Comparison of ENCODE assay signal across 25 cellular contexts in the genomic region with DNA sequence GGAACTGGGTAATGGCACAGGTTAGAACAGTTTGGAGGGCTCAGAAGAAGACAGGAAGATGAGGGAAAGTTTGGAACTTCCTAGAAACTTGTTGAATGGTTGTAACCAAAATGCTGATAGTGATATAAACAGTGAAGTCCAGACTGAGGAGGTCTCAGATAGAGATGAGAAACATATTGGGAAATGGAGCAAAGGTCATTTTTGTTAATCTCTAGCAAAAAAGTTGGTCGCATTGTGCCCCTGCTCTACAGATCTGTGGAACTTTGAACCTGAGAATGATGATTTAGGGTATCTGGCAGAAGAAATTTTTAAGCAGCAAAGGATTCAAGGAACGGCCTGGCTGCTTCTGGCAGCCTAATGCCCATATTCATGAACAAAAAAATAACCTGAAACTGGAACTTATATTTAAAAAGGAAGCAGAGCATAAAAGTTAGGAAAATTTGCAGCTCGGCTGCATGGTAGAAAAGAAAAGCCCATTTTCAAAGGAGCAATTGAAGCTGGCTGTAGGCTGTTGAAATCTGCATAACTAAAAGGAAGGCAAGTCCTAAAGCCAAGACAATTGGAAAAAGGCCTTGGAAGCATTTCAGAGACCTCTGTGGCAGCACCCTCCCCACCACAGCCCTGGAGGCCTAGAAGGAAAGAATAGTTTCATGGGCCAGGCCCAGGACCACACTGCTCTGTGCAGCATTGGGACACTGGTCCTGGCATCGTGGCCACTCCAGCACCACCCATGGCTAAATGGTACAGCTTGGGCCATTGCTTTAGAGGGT.
A peak's percentile ranks its signal among the peaks of the same experiment; 100 is the strongest.
DNase-seq lines count a peak whose midpoint lies in the region; ATAC-seq, FAIRE-seq and TF ChIP-seq lines count a peak whose summit lies in the region.
"Had no signal": no experiment of that assay in that cellular context is flagged by ENCODE, and none has a peak within 500 bp of the region (broad histone marks: within the 10 kb centered on the region; RNA-seq: fewer than 3 reads in every experiment).

No MANE protein-coding gene starts in this region.

- ATAC-seq in HepG2 (no peak), GM19397 (IDR thresholded peaks at IDR 0.05; ENCODE audit: unreplicated experiment) (no peak)
- ATAC-seq: A549, GM12878 had no signal

- H3K4me1 ChIP-seq in breast epithelium (no peaks in the 10 kb centered on the region), HAP-1 (peaks cover 24% of the 10 kb centered on the region), HepG2 (ENCODE audit: insufficient read depth, low read length) (no peaks in the 10 kb centered on the region)
- H3K4me1 ChIP-seq: A549, BE2C had no signal

- FAIRE-seq in HepG2 (lab: Jason Lieb, UNC), result no peak
- FAIRE-seq: A549, D721Med, GM12878, GM19239, H54 had no signal

- no peak overlapping the region for H3K4me2 ChIP-seq in HepG2 (ENCODE audit: low read depth, low read length)
- H3K4me2 ChIP-seq: A549; BLaER1 treated with 17β-estradiol and CSF1 and Interleukin-3, amounts not matched to agents 10 nM and 100 nM had no signal

- POLR2A ChIA-PET in MCF 10A (lab: Yijun Ruan, JAX) (no interaction called here), HepG2 (lab: Yijun Ruan, JAX) (no interaction called here)

- H2AFZ ChIP-seq in HepG2 (ENCODE audit: low read length), result no peak overlapping the region

- no peaks in the 10 kb centered on the region for H4K20me1 ChIP-seq in HepG2 (ENCODE audit: insufficient read depth, low read length)
- H4K20me1 ChIP-seq: BLaER1 treated with 17β-estradiol and CSF1 and Interleukin-3, amounts not matched to agents 10 nM and 100 nM had no signal

- H3K9ac ChIP-seq in HepG2 (ENCODE audit: insufficient read depth, low read depth, low read length), result no peak overlapping the region
- H3K9ac ChIP-seq: BLaER1 treated with 17β-estradiol and CSF1 and Interleukin-3, amounts not matched to agents 10 nM and 100 nM had no signal

- H3K4me3 ChIP-seq in breast epithelium (no peak overlapping the region), HAP-1 (no peak overlapping the region), HepG2 (replicated peaks in 1 of 3; ENCODE audit: insufficient read depth in 1 of 3, low read depth in 2 of 3, low read length in 3 of 3) (no peak overlapping the region)
- H3K4me3 ChIP-seq: A549; BLaER1 treated with 17β-estradiol and CSF1 and Interleukin-3, amounts not matched to agents 10 nM and 100 nM; GM12878 had no signal

- no peak for TF ChIP-seq EP300 in HepG2 (IDR thresholded peaks at IDR 0.05; ENCODE audit: low read depth in 2 of 2, low read length in 2 of 2)
- TF ChIP-seq EP300 in HepG2 (CRISPR knock-in tag; IDR thresholded peaks at IDR 0.05; ENCODE audit: borderline replicate concordance), result no peak

- CTCF ChIA-PET in MCF 10A (lab: Yijun Ruan, JAX) (no interaction called here), HepG2 (lab: Yijun Ruan, JAX; ENCODE audit: low intra/inter-chr PET ratio, low total read pairs) (no interaction called here)

- intact Hi-C loops in MCF 10A (cut with micrococcal nuclease), result no loop called here
- intact Hi-C loops in breast epithelium (cut with DNase I; ENCODE audit: low total_unique reads), result no loop called here
- intact Hi-C loops in HepG2 (cut with micrococcal nuclease; ENCODE audit: unreplicated experiment), result no loop called here

- H3K9me3 Mint-ChIP-seq in MCF 10A (ENCODE audit: unreplicated experiment) (peaks cover 16% of the 10 kb centered on the region), progenitor cell of endocrine pancreas (ENCODE audit: low read depth) (peaks cover 8% of the 10 kb centered on the region)
- H3K9me3 Mint-ChIP-seq: CD8-positive, alpha-beta memory T cell had no signal

- peak overlapping the region; percentile 53 for H3K27ac Mint-ChIP-seq in MCF 10A (ENCODE audit: low read depth, unreplicated experiment)
- no peak overlapping the region for H3K27ac Mint-ChIP-seq in progenitor cell of endocrine pancreas
- H3K27ac Mint-ChIP-seq: CD14-positive monocyte; CD4-positive, alpha-beta T cell; CD8-positive, alpha-beta memory T cell had no signal

- H3K27ac ChIP-seq in breast epithelium (no peak overlapping the region), HepG2 (ENCODE audit: extremely low read length, insufficient read depth, low read length) (no peak overlapping the region)
- H3K27ac ChIP-seq: A549; BLaER1 treated with 17β-estradiol and CSF1 and Interleukin-3, amounts not matched to agents 10 nM and 100 nM had no signal

- no TSS peak for BruUV-seq in MCF 10A (replicated peaks; lab: Mats Ljungman, UMichigan)
- no TSS peak for BruUV-seq in HepG2 (replicated peaks; lab: Mats Ljungman, UMichigan)

- H3K4me3 Mint-ChIP-seq in MCF 10A (ENCODE audit: unreplicated experiment), result no peak overlapping the region
- no peak overlapping the region for H3K4me3 Mint-ChIP-seq in progenitor cell of endocrine pancreas (ENCODE audit: low read depth)
- H3K4me3 Mint-ChIP-seq: CD14-positive monocyte; CD4-positive, alpha-beta T cell; CD8-positive, alpha-beta memory T cell had no signal

- H3K36me3 Mint-ChIP-seq in MCF 10A (ENCODE audit: insufficient read depth, unreplicated experiment), result no peaks in the 10 kb centered on the region
- H3K36me3 Mint-ChIP-seq in progenitor cell of endocrine pancreas (ENCODE audit: insufficient read depth), result no peaks in the 10 kb centered on the region
- H3K36me3 Mint-ChIP-seq: CD14-positive monocyte had no signal

- WGBS in HepG2 (ENCODE audit: low lambda C conversion rate), result 17% methylated on average over 4 of the region's 4 CpGs

- DNase-seq in MCF 10A (ENCODE audit: unreplicated experiment) (no peak), breast epithelium (ENCODE audit: low spot score in 2 of 2) (no peak), HAP-1 (ENCODE audit: low spot score in 2 of 2) (peak; percentile 56 to 74), HepG2 (ENCODE audit: low spot score) (peak; percentile 6), progenitor cell of endocrine pancreas (ENCODE audit: low spot score, unreplicated experiment) (no peak)
- DNase-seq: 8988T; ACHN; AML-193; BE2C; CD4-positive, alpha-beta T cell; CD8-positive, alpha-beta memory T cell; DMS 273 treated with DMSO at 0.1 percent for 48 hours; DMS79; EL; GDM1; GOT3; HCEC 1CT had no signal

- H3K36me3 ChIP-seq in breast epithelium (no peaks in the 10 kb centered on the region), HAP-1 (replicated peaks) (no peaks in the 10 kb centered on the region), HepG2 (replicated peaks in 1 of 2; ENCODE audit: control insufficient read depth in 1 of 2, insufficient read depth in 2 of 2, low read length in 2 of 2) (no peaks in the 10 kb centered on the region)
- H3K36me3 ChIP-seq: BE2C; BLaER1 treated with 17β-estradiol and CSF1 and Interleukin-3, amounts not matched to agents 10 nM and 100 nM had no signal

- TF ChIP-seq POLR2A in breast epithelium (IDR thresholded peaks at IDR 0.05) (no peak), HepG2 (IDR thresholded peaks at IDR 0.05; ENCODE audit: insufficient read depth in 1 of 2, low read depth in 2 of 2, low read length in 2 of 2) (no peak)

- H3K9me3 ChIP-seq in breast epithelium (no peaks in the 10 kb centered on the region), HAP-1 (0 out of 2 replicates have a peak, but pooled peaks cover 3% of the 10 kb centered on the region), HepG2 (ENCODE audit: low read length) (no peaks in the 10 kb centered on the region)
- H3K9me3 ChIP-seq: A549, BE2C had no signal

- no peaks in the 10 kb centered on the region for H3K4me1 Mint-ChIP-seq in MCF 10A (ENCODE audit: insufficient read depth, unreplicated experiment)
- H3K4me1 Mint-ChIP-seq in progenitor cell of endocrine pancreas (ENCODE audit: low read depth), result no peaks in the 10 kb centered on the region
- H3K4me1 Mint-ChIP-seq: CD14-positive monocyte; CD8-positive, alpha-beta memory T cell had no signal

- TF ChIP-seq CTCF in MCF 10A (IDR thresholded peaks at IDR 0.05; ENCODE audit: unreplicated experiment), result no peak
- TF ChIP-seq CTCF in breast epithelium (IDR thresholded peaks at IDR 0.05), result no peak
- TF ChIP-seq CTCF in HepG2 (CRISPR knock-in tag; IDR thresholded peaks at IDR 0.05), result no peak
- no peak for TF ChIP-seq CTCF in progenitor cell of endocrine pancreas (IDR thresholded peaks at IDR 0.05; ENCODE audit: unreplicated experiment)

- H3K79me2 ChIP-seq in HepG2 (ENCODE audit: insufficient read depth, low read length), result no peaks in the 10 kb centered on the region

- H3K27me3 Mint-ChIP-seq in MCF 10A (ENCODE audit: insufficient read depth, unreplicated experiment) (no peaks in the 10 kb centered on the region), progenitor cell of endocrine pancreas (no peaks in the 10 kb centered on the region)
- H3K27me3 Mint-ChIP-seq: CD4-positive, alpha-beta T cell; CD8-positive, alpha-beta memory T cell had no signal

- in situ Hi-C loops in HAP-1 (cut with MboI; ENCODE audit: low sequenced_read_pairs), result no loop called here
- in situ Hi-C loops in HepG2 (cut with HindIII; ENCODE audit: extremely low pct_ligation_motif_present, low pct_unique_long_range_greater_than_20kb), result no loop called here

- H3K27me3 ChIP-seq in breast epithelium, result no peaks in the 10 kb centered on the region
- no peaks in the 10 kb centered on the region for H3K27me3 ChIP-seq in HAP-1 (ENCODE audit: low read depth)
- H3K27me3 ChIP-seq in HepG2 (ENCODE audit: control insufficient read depth in 1 of 2, insufficient read depth in 2 of 2, low read length in 2 of 2), result no peaks in the 10 kb centered on the region
- H3K27me3 ChIP-seq: BE2C; BLaER1 treated with 17β-estradiol and CSF1 and Interleukin-3, amounts not matched to agents 10 nM and 100 nM had no signal

- TF ChIP-seq RAD21 in HepG2 (CRISPR knock-in tag; IDR thresholded peaks at IDR 0.05), result no peak

TF ChIP-seq in HepG2, 621 proteins besides CTCF, POLR2A, EP300 and RAD21:
- TF ChIP-seq HNF4A (CRISPR knock-in tag; IDR thresholded peaks at IDR 0.05), result peak; percentile 71
- no peak for TF ChIP-seq ZNF326 (CRISPR knock-in tag; IDR thresholded peaks at IDR 0.05; ENCODE audit: borderline replicate concordance)
- TF ChIP-seq ZNF777 (CRISPR knock-in tag; IDR thresholded peaks at IDR 0.05), result no peak
- TF ChIP-seq HNF4G (IDR thresholded peaks at IDR 0.05; ENCODE audit: borderline replicate concordance, low read depth, low read length), result peak; percentile 43; the same call in 1 of the 2 replicates
- TF ChIP-seq HNF4G (CRISPR knock-in tag; IDR thresholded peaks at IDR 0.05; ENCODE audit: borderline replicate concordance, low read depth), result no peak
TF ChIP-seq in HepG2: peak in this region for 2.

Comparison
In these comparisons a context has a peak if more than half of its experiments do, and no peak if none do; other contexts are left out.
1. DNase-seq: peak in HAP-1 (2 of 2) and HepG2 (single experiment); none in MCF 10A (single experiment), breast epithelium (0 of 2) and progenitor cell of endocrine pancreas (single experiment).